ENCODE assay signal across 11 cellular contexts in genomic region chr3:197137741-197138140, GRCh38.
"Had no signal": no experiment of that assay in that cellular context is flagged by ENCODE, and none has a peak within 500 bp of the region (broad histone marks: within the 10 kb centered on the region; RNA-seq: fewer than 3 reads in every experiment).

No MANE protein-coding gene starts in this region.

- H3K27me3 ChIP-seq: tibial artery, uterus had no signal

- H3K4me3 ChIP-seq: tibial artery, uterus had no signal

- ATAC-seq: activated CD8-positive, alpha-beta memory T cell treated with anti-CD3 and anti-CD28 coated beads, Interleukin-2, amount 10 ng/mL, durations not matched to agents 7 days and 5 days; activated naive CD4-positive, alpha-beta T cell treated with anti-CD3 and anti-CD28 coated beads, Interleukin-2, amount 50 U/mL, for 72 hours had no signal

- H3K9me3 ChIP-seq: tibial artery, uterus had no signal

- H3K4me1 ChIP-seq: uterus had no signal

- DNase-seq: activated CD4-positive, alpha-beta T cell treated with anti-CD3 and anti-CD28 coated beads, Interleukin-2, amount 50 U/mL, for 4 hours; activated CD4-positive, CD25-positive, alpha-beta regulatory T cell treated with anti-CD3 and anti-CD28 coated beads, Interleukin-2, amount 50 U/mL, for 72 hours; activated CD8-positive, alpha-beta memory T cell treated with anti-CD3 and anti-CD28 coated beads, Interleukin-2, amount 10 ng/mL, durations not matched to agents 7 days and 5 days; activated effector memory CD4-positive, alpha-beta T cell treated with Interleukin-2 at 50 U/mL for 16 hours; activated T-cell treated with anti-CD3 and anti-CD28 coated beads, Interleukin-2, amount 50 U/mL, for 24 hours; amygdala; cerebellar nuclear complex; dermis blood vessel endothelial cell; tibial artery; uterus had no signal

- H3K27ac ChIP-seq: tibial artery, uterus had no signal
